ENCODE assay signal across 3 cellular contexts in genomic region chr18:29549759-29550158, GRCh38.
"Had no signal": no experiment of that assay in that cellular context is flagged by ENCODE, and none has a peak within 500 bp of the region (broad histone marks: within the 10 kb centered on the region; RNA-seq: fewer than 3 reads in every experiment).

No MANE protein-coding gene starts in this region.

- ATAC-seq: GM12878 had no signal

- DNase-seq: GDM1, GF-D8 had no signal

- H3K4me3 ChIP-seq: GM12878 had no signal
